ENCODE assay signal across 1 cellular context in the genomic region with DNA sequence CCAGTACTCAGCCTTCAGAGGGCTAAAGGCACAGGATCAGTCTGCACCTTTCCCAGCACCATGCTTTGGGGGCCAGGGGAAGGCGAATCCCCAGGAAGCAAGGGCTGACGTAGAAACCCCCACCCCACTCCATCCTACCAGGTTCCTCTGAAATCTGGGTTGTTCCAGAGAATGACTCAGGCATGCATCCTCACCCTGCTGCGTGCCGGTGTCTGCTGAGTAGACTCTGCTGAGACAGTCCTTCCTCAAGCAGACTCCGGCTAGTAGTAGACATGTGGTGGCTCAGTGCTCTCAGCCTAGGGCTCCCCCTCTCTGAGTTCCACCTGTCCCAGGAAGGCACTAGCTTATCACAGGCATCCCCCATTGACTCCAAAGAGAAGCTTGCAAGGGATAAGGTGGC.
TF ChIP-seq lines count a peak whose summit lies in the region.

No MANE protein-coding gene starts in this region.

TF ChIP-seq in IMR-90, 13 proteins besides CTCF, POLR2A, EP300 and RAD21:
- TF ChIP-seq CHD1 (IDR thresholded peaks at IDR 0.05; ENCODE audit: low read depth, low read length), result no peak
- no peak for TF ChIP-seq MAFK (IDR thresholded peaks at IDR 0.05; ENCODE audit: low read depth, low read length)
- TF ChIP-seq, protein P1, sequence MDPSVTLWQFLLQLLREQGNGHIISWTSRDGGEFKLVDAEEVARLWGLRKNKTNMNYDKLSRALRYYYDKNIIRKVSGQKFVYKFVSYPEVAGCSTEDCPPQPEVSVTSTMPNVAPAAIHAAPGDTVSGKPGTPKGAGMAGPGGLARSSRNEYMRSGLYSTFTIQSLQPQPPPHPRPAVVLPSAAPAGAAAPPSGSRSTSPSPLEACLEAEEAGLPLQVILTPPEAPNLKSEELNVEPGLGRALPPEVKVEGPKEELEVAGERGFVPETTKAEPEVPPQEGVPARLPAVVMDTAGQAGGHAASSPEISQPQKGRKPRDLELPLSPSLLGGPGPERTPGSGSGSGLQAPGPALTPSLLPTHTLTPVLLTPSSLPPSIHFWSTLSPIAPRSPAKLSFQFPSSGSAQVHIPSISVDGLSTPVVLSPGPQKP (IDR thresholded peaks at IDR 0.05; ENCODE audit: borderline replicate concordance, low read depth, low read length), result no peak
- no peak for TF ChIP-seq MAZ (IDR thresholded peaks at IDR 0.05; ENCODE audit: borderline replicate concordance, low read depth, low read length)
- TF ChIP-seq, protein P2, sequence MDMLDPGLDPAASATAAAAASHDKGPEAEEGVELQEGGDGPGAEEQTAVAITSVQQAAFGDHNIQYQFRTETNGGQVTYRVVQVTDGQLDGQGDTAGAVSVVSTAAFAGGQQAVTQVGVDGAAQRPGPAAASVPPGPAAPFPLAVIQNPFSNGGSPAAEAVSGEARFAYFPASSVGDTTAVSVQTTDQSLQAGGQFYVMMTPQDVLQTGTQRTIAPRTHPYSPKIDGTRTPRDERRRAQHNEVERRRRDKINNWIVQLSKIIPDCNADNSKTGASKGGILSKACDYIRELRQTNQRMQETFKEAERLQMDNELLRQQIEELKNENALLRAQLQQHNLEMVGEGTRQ (IDR thresholded peaks at IDR 0.05; ENCODE audit: low read depth, low read length), result no peak
- no peak for TF ChIP-seq RFX5 (IDR thresholded peaks at IDR 0.05; ENCODE audit: low read depth, low read length)
- no peak for TF ChIP-seq RCOR1 (IDR thresholded peaks at IDR 0.05; ENCODE audit: insufficient replicate concordance, low read length)
- TF ChIP-seq FOS (IDR thresholded peaks at IDR 0.05; ENCODE audit: low read depth, low read length), result no peak
- no peak for TF ChIP-seq CEBPB (IDR thresholded peaks at IDR 0.05; ENCODE audit: low read depth, low read length)
- TF ChIP-seq MXI1 (IDR thresholded peaks at IDR 0.05; ENCODE audit: borderline replicate concordance, low read depth, low read length), result no peak
- no peak for TF ChIP-seq BHLHE40 (IDR thresholded peaks at IDR 0.05; ENCODE audit: low read depth, low read length)
- TF ChIP-seq SMC3 (IDR thresholded peaks at IDR 0.05; ENCODE audit: low read depth, low read length), result no peak
- TF ChIP-seq NFE2L2 (IDR thresholded peaks at IDR 0.05; ENCODE audit: low read depth, low read length), result no peak
